ENCODE assay signal across 1 cellular context in the genomic region with DNA sequence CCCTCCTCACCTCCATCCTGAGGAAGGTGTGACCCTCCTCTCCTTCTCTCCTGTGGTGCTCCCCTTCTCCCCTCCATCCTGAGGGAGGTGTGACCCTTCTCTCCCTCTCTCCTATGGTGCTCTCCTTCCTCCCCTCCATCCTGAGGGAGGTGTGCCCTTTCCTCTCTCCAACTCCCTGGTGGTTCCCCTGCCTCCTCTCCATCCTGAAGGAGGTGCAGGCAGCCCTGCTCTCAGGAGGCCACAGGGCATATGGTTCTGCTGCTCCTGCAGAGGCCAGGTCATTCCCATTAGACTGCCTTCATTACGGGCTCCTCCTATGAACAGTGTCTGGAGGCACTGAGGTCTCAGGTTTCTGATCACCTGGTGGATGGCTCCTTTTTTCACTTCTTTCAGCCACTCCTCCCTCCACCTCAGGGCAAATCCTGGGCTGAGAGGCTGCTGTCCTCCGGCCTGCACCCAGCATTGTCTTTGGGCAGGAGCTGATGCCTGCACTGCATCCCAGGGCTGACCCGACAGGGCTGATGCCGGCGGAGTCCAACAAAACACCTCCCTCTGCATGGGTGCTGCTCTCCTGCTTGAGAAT.
TF ChIP-seq lines count a peak whose summit lies in the region.

No MANE protein-coding gene starts in this region.

TF ChIP-seq in GM23338, 12 proteins besides CTCF, POLR2A, EP300 and RAD21 (continued from another document):
- TF ChIP-seq, protein P1, sequence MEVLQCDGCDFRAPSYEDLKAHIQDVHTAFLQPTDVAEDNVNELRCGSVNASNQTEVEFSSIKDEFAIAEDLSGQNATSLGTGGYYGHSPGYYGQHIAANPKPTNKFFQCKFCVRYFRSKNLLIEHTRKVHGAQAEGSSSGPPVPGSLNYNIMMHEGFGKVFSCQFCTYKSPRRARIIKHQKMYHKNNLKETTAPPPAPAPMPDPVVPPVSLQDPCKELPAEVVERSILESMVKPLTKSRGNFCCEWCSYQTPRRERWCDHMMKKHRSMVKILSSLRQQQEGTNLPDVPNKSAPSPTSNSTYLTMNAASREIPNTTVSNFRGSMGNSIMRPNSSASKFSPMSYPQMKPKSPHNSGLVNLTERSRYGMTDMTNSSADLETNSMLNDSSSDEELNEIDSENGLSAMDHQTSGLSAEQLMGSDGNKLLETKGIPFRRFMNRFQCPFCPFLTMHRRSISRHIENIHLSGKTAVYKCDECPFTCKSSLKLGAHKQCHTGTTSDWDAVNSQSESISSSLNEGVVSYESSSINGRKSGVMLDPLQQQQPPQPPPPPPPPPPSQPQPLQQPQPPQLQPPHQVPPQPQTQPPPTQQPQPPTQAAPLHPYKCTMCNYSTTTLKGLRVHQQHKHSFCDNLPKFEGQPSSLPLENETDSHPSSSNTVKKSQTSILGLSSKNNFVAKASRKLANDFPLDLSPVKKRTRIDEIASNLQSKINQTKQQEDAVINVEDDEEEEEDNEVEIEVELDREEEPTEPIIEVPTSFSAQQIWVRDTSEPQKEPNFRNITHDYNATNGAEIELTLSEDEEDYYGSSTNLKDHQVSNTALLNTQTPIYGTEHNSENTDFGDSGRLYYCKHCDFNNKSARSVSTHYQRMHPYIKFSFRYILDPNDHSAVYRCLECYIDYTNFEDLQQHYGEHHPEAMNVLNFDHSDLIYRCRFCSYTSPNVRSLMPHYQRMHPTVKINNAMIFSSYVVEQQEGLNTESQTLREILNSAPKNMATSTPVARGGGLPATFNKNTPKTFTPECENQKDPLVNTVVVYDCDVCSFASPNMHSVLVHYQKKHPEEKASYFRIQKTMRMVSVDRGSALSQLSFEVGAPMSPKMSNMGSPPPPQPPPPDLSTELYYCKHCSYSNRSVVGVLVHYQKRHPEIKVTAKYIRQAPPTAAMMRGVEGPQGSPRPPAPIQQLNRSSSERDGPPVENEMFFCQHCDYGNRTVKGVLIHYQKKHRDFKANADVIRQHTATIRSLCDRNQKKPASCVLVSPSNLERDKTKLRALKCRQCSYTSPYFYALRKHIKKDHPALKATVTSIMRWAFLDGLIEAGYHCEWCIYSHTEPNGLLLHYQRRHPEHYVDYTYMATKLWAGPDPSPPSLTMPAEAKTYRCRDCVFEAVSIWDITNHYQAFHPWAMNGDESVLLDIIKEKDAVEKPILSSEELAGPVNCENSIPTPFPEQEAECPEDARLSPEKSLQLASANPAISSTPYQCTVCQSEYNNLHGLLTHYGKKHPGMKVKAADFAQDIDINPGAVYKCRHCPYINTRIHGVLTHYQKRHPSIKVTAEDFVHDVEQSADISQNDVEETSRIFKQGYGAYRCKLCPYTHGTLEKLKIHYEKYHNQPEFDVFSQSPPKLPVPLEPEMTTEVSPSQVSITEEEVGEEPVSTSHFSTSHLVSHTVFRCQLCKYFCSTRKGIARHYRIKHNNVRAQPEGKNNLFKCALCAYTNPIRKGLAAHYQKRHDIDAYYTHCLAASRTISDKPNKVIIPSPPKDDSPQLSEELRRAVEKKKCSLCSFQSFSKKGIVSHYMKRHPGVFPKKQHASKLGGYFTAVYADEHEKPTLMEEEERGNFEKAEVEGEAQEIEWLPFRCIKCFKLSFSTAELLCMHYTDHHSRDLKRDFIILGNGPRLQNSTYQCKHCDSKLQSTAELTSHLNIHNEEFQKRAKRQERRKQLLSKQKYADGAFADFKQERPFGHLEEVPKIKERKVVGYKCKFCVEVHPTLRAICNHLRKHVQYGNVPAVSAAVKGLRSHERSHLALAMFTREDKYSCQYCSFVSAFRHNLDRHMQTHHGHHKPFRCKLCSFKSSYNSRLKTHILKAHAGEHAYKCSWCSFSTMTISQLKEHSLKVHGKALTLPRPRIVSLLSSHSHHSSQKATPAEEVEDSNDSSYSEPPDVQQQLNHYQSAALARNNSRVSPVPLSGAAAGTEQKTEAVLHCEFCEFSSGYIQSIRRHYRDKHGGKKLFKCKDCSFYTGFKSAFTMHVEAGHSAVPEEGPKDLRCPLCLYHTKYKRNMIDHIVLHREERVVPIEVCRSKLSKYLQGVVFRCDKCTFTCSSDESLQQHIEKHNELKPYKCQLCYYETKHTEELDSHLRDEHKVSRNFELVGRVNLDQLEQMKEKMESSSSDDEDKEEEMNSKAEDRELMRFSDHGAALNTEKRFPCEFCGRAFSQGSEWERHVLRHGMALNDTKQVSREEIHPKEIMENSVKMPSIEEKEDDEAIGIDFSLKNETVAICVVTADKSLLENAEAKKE (CRISPR knock-in tag; IDR thresholded peaks at IDR 0.05) = no peak
- TF ChIP-seq NANOG (IDR thresholded peaks at IDR 0.05; ENCODE audit: borderline replicate concordance) (no peak), POLR2AphosphoS5 (IDR thresholded peaks at IDR 0.05; ENCODE audit: low read depth) (no peak), CREB1 (CRISPR knock-in tag; IDR thresholded peaks at IDR 0.05; ENCODE audit: low read depth) (no peak), EZH2phosphoT487 (IDR thresholded peaks at IDR 0.05; ENCODE audit: unreplicated experiment) (no peak), JUNB (IDR thresholded peaks at IDR 0.05; ENCODE audit: unreplicated experiment) (no peak), STAT1 (IDR thresholded peaks at IDR 0.05; ENCODE audit: unreplicated experiment) (no peak), ZNF114 (CRISPR knock-in tag; IDR thresholded peaks at IDR 0.05) (no peak), ZNF331 (CRISPR knock-in tag; IDR thresholded peaks at IDR 0.05; ENCODE audit: low read depth) (no peak), EZH2 (IDR thresholded peaks at IDR 0.05; ENCODE audit: low read depth, unreplicated experiment) (no peak)
- TF ChIP-seq, protein P2, sequence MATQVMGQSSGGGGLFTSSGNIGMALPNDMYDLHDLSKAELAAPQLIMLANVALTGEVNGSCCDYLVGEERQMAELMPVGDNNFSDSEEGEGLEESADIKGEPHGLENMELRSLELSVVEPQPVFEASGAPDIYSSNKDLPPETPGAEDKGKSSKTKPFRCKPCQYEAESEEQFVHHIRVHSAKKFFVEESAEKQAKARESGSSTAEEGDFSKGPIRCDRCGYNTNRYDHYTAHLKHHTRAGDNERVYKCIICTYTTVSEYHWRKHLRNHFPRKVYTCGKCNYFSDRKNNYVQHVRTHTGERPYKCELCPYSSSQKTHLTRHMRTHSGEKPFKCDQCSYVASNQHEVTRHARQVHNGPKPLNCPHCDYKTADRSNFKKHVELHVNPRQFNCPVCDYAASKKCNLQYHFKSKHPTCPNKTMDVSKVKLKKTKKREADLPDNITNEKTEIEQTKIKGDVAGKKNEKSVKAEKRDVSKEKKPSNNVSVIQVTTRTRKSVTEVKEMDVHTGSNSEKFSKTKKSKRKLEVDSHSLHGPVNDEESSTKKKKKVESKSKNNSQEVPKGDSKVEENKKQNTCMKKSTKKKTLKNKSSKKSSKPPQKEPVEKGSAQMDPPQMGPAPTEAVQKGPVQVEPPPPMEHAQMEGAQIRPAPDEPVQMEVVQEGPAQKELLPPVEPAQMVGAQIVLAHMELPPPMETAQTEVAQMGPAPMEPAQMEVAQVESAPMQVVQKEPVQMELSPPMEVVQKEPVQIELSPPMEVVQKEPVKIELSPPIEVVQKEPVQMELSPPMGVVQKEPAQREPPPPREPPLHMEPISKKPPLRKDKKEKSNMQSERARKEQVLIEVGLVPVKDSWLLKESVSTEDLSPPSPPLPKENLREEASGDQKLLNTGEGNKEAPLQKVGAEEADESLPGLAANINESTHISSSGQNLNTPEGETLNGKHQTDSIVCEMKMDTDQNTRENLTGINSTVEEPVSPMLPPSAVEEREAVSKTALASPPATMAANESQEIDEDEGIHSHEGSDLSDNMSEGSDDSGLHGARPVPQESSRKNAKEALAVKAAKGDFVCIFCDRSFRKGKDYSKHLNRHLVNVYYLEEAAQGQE (IDR thresholded peaks at IDR 0.05; ENCODE audit: unreplicated experiment) = no peak
TF ChIP-seq in GM23338: peak in this region for 0.
